ENCODE assay signal across 17 cellular contexts in genomic region chr5:176155882-176156497, GRCh38.
"Had no signal": no experiment of that assay in that cellular context is flagged by ENCODE, and none has a peak within 500 bp of the region (broad histone marks: within the 10 kb centered on the region; RNA-seq: fewer than 3 reads in every experiment).

No MANE protein-coding gene starts in this region.

- H3K9me3 ChIP-seq: ascending aorta, neutrophil, pancreas, testis had no signal

- H3K4me1 ChIP-seq: ascending aorta, heart right ventricle, pancreas had no signal

- FAIRE-seq: pancreas had no signal

- H3K4me2 ChIP-seq: smooth muscle cell had no signal

- H3K27me3 ChIP-seq: ascending aorta, pancreas, testis had no signal

- H3K36me3 ChIP-seq: ascending aorta, heart right ventricle, neutrophil, pancreas, WERI-Rb-1 had no signal

- H3K4me3 ChIP-seq: ascending aorta, heart right ventricle, pancreas, smooth muscle cell, testis had no signal

- H3K27ac ChIP-seq: ascending aorta, heart right ventricle, neutrophil, pancreas, testis, WERI-Rb-1 had no signal

- DNase-seq: activated CD4-positive, alpha-beta T cell treated with anti-CD3 and anti-CD28 coated beads for 1 hour; activated CD8-positive, alpha-beta memory T cell treated with anti-CD3 and anti-CD28 coated beads for 24 hours; activated gamma-delta T cell; activated T-cell treated with anti-CD3 and anti-CD28 coated beads, Interleukin-2, amount 50 U/mL, for 72 hours; effector CD4-positive, alpha-beta T cell; heart right ventricle; mesenchymal stem cell; naive thymus-derived CD8-positive, alpha-beta T cell; pancreas; stimulated activated CD4-positive, alpha-beta T cell treated with anti-CD3 and anti-CD28 coated beads, Interleukin-4, amount 100 ng/mL, for 1 hour; T-cell; T1000; testis; WERI-Rb-1 had no signal
